In genomic region chr2:108553181-108553919, GRCh38 we compare ENCODE assay signal across 17 cellular contexts. TPM values are rescaled to one million over a fixed set of nuclear protein-coding genes. Genes with fewer than 3 reads are reported as not detected.
DNase-seq lines count a peak whose midpoint lies in the region; FAIRE-seq and TF ChIP-seq lines count a peak whose summit lies in the region.
"Had no signal": no experiment of that assay in that cellular context is flagged by ENCODE, and none has a peak within 500 bp of the region (broad histone marks: within the 10 kb centered on the region; RNA-seq: fewer than 3 reads in every experiment).

No MANE protein-coding gene starts in this region.

- H3K4me1 ChIP-seq in right atrium auricular region (peaks cover 0 to 41% of the 10 kb centered on the region in 2 donors), parathyroid adenoma (peaks cover 10% of the 10 kb centered on the region), vagina (peaks cover 30% of the 10 kb centered on the region), SK-N-SH (ENCODE audit: control insufficient read depth in 1 of 2, insufficient read depth in 2 of 2, low read depth in 1 of 2, low read length in 1 of 2) (peaks cover 2 to 11% of the 10 kb centered on the region in 2 experiments; a peak in 2 of 4 replicates)

- no peak overlapping the region for H3K4me2 ChIP-seq in parathyroid adenoma (ENCODE audit: low read length)
- no peak overlapping the region for H3K4me2 ChIP-seq in SK-N-SH

- H3K9ac ChIP-seq in parathyroid adenoma (no peak overlapping the region), SK-N-SH (no peak overlapping the region)

- no peaks in the 10 kb centered on the region for H3F3A ChIP-seq in SK-N-SH (replicated peaks; ENCODE audit: insufficient read depth)

- TF ChIP-seq CTCF in coronary artery (IDR thresholded peaks at IDR 0.05) (no peak), right atrium auricular region (IDR thresholded peaks at IDR 0.05) (no peak), parathyroid adenoma (IDR thresholded peaks at IDR 0.05) (no peak), vagina (IDR thresholded peaks at IDR 0.05) (no peak), SK-N-SH (IDR thresholded peaks at IDR 0.05) (no peak)

- H3K4me3 ChIP-seq in coronary artery (no peak overlapping the region), right atrium auricular region (no peak overlapping the region), parathyroid adenoma (ENCODE audit: low read depth, low read length) (no peak overlapping the region), vagina (no peak overlapping the region), SK-N-SH (ENCODE audit: low read depth in 2 of 2, low read length in 1 of 2) (no peak overlapping the region)
- H3K4me3 ChIP-seq: tibial nerve had no signal

- WGBS in SK-N-SH (ENCODE audit: low lambda C conversion rate): 91% methylated on average over 5 of the region's 7 CpGs

- no peaks in the 10 kb centered on the region for H3K9me2 ChIP-seq in SK-N-SH

- H4K20me1 ChIP-seq in SK-N-SH (ENCODE audit: insufficient read depth): peaks cover 57% of the 10 kb centered on the region

- H3K9me3 ChIP-seq in right atrium auricular region: no peaks in the 10 kb centered on the region
- H3K9me3 ChIP-seq in parathyroid adenoma (ENCODE audit: control insufficient read depth, low read length): no peaks in the 10 kb centered on the region
- no peaks in the 10 kb centered on the region for H3K9me3 ChIP-seq in vagina
- no peaks in the 10 kb centered on the region for H3K9me3 ChIP-seq in SK-N-SH
- H3K9me3 ChIP-seq: tibial nerve had no signal

- H3K27me3 ChIP-seq in right atrium auricular region (no peaks in the 10 kb centered on the region), parathyroid adenoma (ENCODE audit: control insufficient read depth, insufficient read depth, low read length) (no peaks in the 10 kb centered on the region), vagina (no peaks in the 10 kb centered on the region), SK-N-SH (ENCODE audit: insufficient read depth) (no peaks in the 10 kb centered on the region)
- H3K27me3 ChIP-seq: tibial nerve had no signal

- FAIRE-seq in HTR-8/SVneo (lab: Jason Lieb, UNC): no peak
- FAIRE-seq: colon, RCC 7860 had no signal

- intact Hi-C loops in vagina (cut with DNase I): no loop called here

- DNase-seq in coronary artery (ENCODE audit: low spot score) (no peak), right atrium auricular region (ENCODE audit: low spot score) (no peak), vagina (ENCODE audit: extremely low spot score in 2 of 2) (no peak), HTR-8/SVneo (ENCODE audit: insufficient read length, low spot score) (no peak), SK-N-SH (no peak), H4 (ENCODE audit: low spot score) (no peak)
- DNase-seq: activated CD4-positive, alpha-beta T cell treated with anti-CD3 and anti-CD28 coated beads for 36 hours; activated naive CD8-positive, alpha-beta T cell treated with anti-CD3 and anti-CD28 coated beads for 36 hours; DMS79 treated with DMSO at 0.1 percent for 48 hours; mesendoderm; NCI-H187 treated with DMSO at 0.1 percent for 48 hours; NCI-H526 treated with DMSO at 0.1 percent for 48 hours had no signal

- no peak for TF ChIP-seq RAD21 in SK-N-SH (IDR thresholded peaks at IDR 0.05; ENCODE audit: low read length)

- H3K36me3 ChIP-seq in right atrium auricular region (no peaks in the 10 kb centered on the region), parathyroid adenoma (ENCODE audit: control insufficient read depth, insufficient read depth, low read length) (no peaks in the 10 kb centered on the region), vagina (no peaks in the 10 kb centered on the region), SK-N-SH (replicated peaks in 1 of 2; ENCODE audit: control insufficient read depth in 1 of 2, insufficient read depth in 2 of 2, low read length in 1 of 2) (no peaks in the 10 kb centered on the region)
- H3K36me3 ChIP-seq: tibial nerve had no signal

- POLR2A ChIA-PET in SK-N-SH (lab: Yijun Ruan, JAX): no interaction called here

- no peak for TF ChIP-seq POLR2A in vagina (IDR thresholded peaks at IDR 0.05)

- TF ChIP-seq EP300 in SK-N-SH (IDR thresholded peaks at IDR 0.05; ENCODE audit: borderline replicate concordance in 1 of 2, low read depth in 1 of 2, low read length in 1 of 2): no peak

- H2AFZ ChIP-seq in parathyroid adenoma: no peak overlapping the region
- no peak overlapping the region for H2AFZ ChIP-seq in SK-N-SH (ENCODE audit: low read depth)

- CTCF ChIA-PET in SK-N-SH (lab: Yijun Ruan, JAX): interaction anchor here (1.1 kb wide), 1 partner anchor 83 kb away, joined by 3 read pairs; no protein-coding TSS in a partner anchor

- peak overlapping the region; percentile 14 to 20 for H3K27ac ChIP-seq in coronary artery
- peak overlapping the region; percentile 67 to 75 for H3K27ac ChIP-seq in right atrium auricular region
- H3K27ac ChIP-seq in parathyroid adenoma: peak overlapping the region; percentile 21
- peak overlapping the region; percentile 34 for H3K27ac ChIP-seq in vagina
- no peak overlapping the region for H3K27ac ChIP-seq in SK-N-SH (ENCODE audit: low read depth in 2 of 2, low read length in 1 of 2)
- H3K27ac ChIP-seq: C4-2B had no signal

- H3K79me2 ChIP-seq in parathyroid adenoma (peaks cover 35% of the 10 kb centered on the region), SK-N-SH (ENCODE audit: insufficient read depth) (peaks cover 89% of the 10 kb centered on the region)

TF ChIP-seq in SK-N-SH, 30 proteins besides CTCF, POLR2A, EP300 and RAD21:
- TF ChIP-seq NFIC (IDR thresholded peaks at IDR 0.05; ENCODE audit: borderline replicate concordance) (no peak), ZBTB33 (IDR thresholded peaks at IDR 0.05; ENCODE audit: borderline replicate concordance, low read depth) (no peak)

RNA-seq across cellular contexts. Expression of gene LIMS1, which starts 19.1 kb away (rescaled TPM):
- 100 to 1,000 TPM in 1 of 2 donors, 10 to 100 TPM in 1; 66.7 to 106 TPM for total RNA-seq in right atrium auricular region
- total RNA-seq in vagina: 66.0 TPM
- 123 and 131 TPM in 2 replicates for polyA plus RNA-seq in SK-N-SH (2012; rRNA removed)
- polyA plus RNA-seq in SK-N-SH (2012; cell fraction: cytosol; rRNA removed): 93.1 and 107 TPM in 2 replicates
- 104 and 182 TPM in 2 replicates for polyA plus RNA-seq in SK-N-SH (2012; cell fraction: nucleus; rRNA removed)
- total RNA-seq in H4 (2014; rRNA removed; shearing (Covaris generic)): 31.6 and 50.6 TPM in 2 replicates

Comparison
In these comparisons a context has a peak if more than half of its experiments do, and no peak if none do; other contexts are left out.
1. H3K27ac ChIP-seq: peak in coronary artery (2 of 2), right atrium auricular region (2 of 2), parathyroid adenoma (single experiment) and vagina (single experiment); none in SK-N-SH (0 of 2).